25 cellular contexts compared by ENCODE assay signal in the genomic region with DNA sequence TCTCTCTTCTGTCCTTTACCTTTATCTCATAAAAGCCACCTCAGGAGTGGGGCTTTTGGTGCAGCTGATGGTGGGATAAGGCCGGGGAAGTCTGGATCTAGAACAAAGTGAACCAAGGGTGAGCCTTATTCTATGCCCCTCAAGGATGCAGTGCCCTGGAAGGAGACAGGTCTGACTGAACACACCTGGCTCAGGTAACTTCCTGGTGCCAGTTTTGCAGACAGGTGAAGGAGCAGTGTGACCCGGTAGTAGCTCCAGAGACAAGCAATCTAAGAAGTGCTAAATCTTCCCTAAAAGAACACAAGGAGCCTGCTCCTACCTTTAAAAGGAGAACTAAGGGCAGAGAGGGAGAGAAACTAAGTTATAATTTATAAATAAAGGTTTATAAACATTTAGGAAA. TPM values are rescaled to one million over a fixed set of nuclear protein-coding genes. Genes with fewer than 3 reads are reported as not detected.
DNase-seq lines count a peak whose midpoint lies in the region; TF ChIP-seq lines count a peak whose summit lies in the region.
"Had no signal": no experiment of that assay in that cellular context is flagged by ENCODE, and none has a peak within 500 bp of the region (broad histone marks: within the 10 kb centered on the region; RNA-seq: fewer than 3 reads in every experiment).

No MANE protein-coding gene starts in this region.

- WGBS in trophoblast cell (ENCODE audit: extremely low coverage, insufficient coverage, insufficient read length), result no CpG with 5 or more reads among the region's 2 CpGs

- H2BK5ac ChIP-seq in trophoblast cell (ENCODE audit: low read depth, low read length, poor library complexity), result no peak overlapping the region

- peak overlapping the region; percentile 3 for H3K27ac Mint-ChIP-seq in chondrocyte (ENCODE audit: unreplicated experiment)
- H3K27ac Mint-ChIP-seq in nephron, result peak overlapping the region; percentile 70 to 85 (median 83)
- H3K27ac Mint-ChIP-seq in activated CD4-positive, alpha-beta memory T cell treated with anti-CD3 and anti-CD28 coated beads, Interleukin-2, amount 10 ng/mL, durations not matched to agents 7 days and 5 days, result no peak overlapping the region
- H3K27ac Mint-ChIP-seq: CD4-positive, alpha-beta memory T cell; H9 had no signal

- no peak overlapping the region for H3K23ac ChIP-seq in trophoblast cell (ENCODE audit: low read length)

- no peak overlapping the region for H4K8ac ChIP-seq in trophoblast cell (ENCODE audit: low read depth, low read length)

- no peaks in the 10 kb centered on the region for H3K79me2 ChIP-seq in trophoblast cell (ENCODE audit: control insufficient read depth, insufficient read depth, low read length, poor library complexity)

- H3K27me3 ChIP-seq in kidney epithelial cell (ENCODE audit: control insufficient read depth, insufficient read depth, low read length), result no peaks in the 10 kb centered on the region
- H3K27me3 ChIP-seq in trophoblast cell (ENCODE audit: insufficient read depth, low read length), result no peaks in the 10 kb centered on the region
- H3K27me3 ChIP-seq: BLaER1 had no signal

- H2BK120ac ChIP-seq in trophoblast cell (ENCODE audit: insufficient read depth, low read length, poor library complexity), result no peak overlapping the region

- H3K4me1 ChIP-seq in trophoblast cell (ENCODE audit: control insufficient read depth in 1 of 2, insufficient read depth in 2 of 2, low read length in 2 of 2), result peaks cover 3 to 10% of the 10 kb centered on the region in 2 experiments
- H3K4me1 ChIP-seq: Caco-2 had no signal

- H2AK5ac ChIP-seq in trophoblast cell (ENCODE audit: low read length), result no peak overlapping the region

- H3K9me3 ChIP-seq in trophoblast cell (ENCODE audit: insufficient read depth, low read depth, low read length), result peaks cover 2% of the 10 kb centered on the region
- H3K9me3 ChIP-seq: Caco-2 had no signal

- H3K4me3 ChIP-seq in kidney epithelial cell (ENCODE audit: low read depth, low read length), result peak overlapping the region; percentile 62
- H3K4me3 ChIP-seq in trophoblast cell (ENCODE audit: low read depth, low read length), result no peak overlapping the region
- H3K4me3 ChIP-seq: BLaER1, GM12878, GM23248 had no signal

- H3K4me1 Mint-ChIP-seq in chondrocyte (ENCODE audit: low read depth) (peaks cover 48% of the 10 kb centered on the region), nephron (peaks cover 3% of the 10 kb centered on the region)
- H3K4me1 Mint-ChIP-seq in activated CD4-positive, alpha-beta memory T cell treated with anti-CD3 and anti-CD28 coated beads, Interleukin-2, amount 10 ng/mL, durations not matched to agents 7 days and 5 days, result no peaks in the 10 kb centered on the region

- H3K79me1 ChIP-seq in trophoblast cell (ENCODE audit: low read length), result no peaks in the 10 kb centered on the region

- H3K36me3 ChIP-seq in kidney epithelial cell (ENCODE audit: control insufficient read depth, insufficient read depth, low read length) (peaks cover 3% of the 10 kb centered on the region), trophoblast cell (ENCODE audit: control insufficient read depth in 1 of 2, insufficient read depth in 2 of 2, low read length in 2 of 2) (no peaks in the 10 kb centered on the region)
- H3K36me3 ChIP-seq: BLaER1 had no signal

- H3K4ac ChIP-seq in trophoblast cell (ENCODE audit: low read depth, low read length), result no peak overlapping the region

- no peak for TF ChIP-seq CTCF in chondrocyte (IDR thresholded peaks at IDR 0.05)
- TF ChIP-seq CTCF in kidney epithelial cell (IDR thresholded peaks at IDR 0.05; ENCODE audit: insufficient read depth, low read length, poor library complexity, severe bottlenecking), result no peak
- TF ChIP-seq CTCF in nephron (IDR thresholded peaks at IDR 0.05; ENCODE audit: unreplicated experiment in 3 of 3), result no peak

- H3K9me3 Mint-ChIP-seq in chondrocyte (ENCODE audit: low read depth), result no peaks in the 10 kb centered on the region
- no peaks in the 10 kb centered on the region for H3K9me3 Mint-ChIP-seq in nephron
- no peaks in the 10 kb centered on the region for H3K9me3 Mint-ChIP-seq in activated CD4-positive, alpha-beta memory T cell treated with anti-CD3 and anti-CD28 coated beads, Interleukin-2, amount 10 ng/mL, durations not matched to agents 7 days and 5 days
- H3K9me3 Mint-ChIP-seq: CD4-positive, alpha-beta memory T cell; H9 had no signal

- H3K4me3 Mint-ChIP-seq in chondrocyte (ENCODE audit: unreplicated experiment), result no peak overlapping the region
- H3K4me3 Mint-ChIP-seq in nephron, result peak overlapping the region; percentile 69 to 87 (median 79)
- H3K4me3 Mint-ChIP-seq in activated CD4-positive, alpha-beta memory T cell treated with anti-CD3 and anti-CD28 coated beads, Interleukin-2, amount 10 ng/mL, durations not matched to agents 7 days and 5 days, result no peak overlapping the region
- H3K4me3 Mint-ChIP-seq: CD4-positive, alpha-beta memory T cell; H9 had no signal

- no peak overlapping the region for H3K4me2 ChIP-seq in trophoblast cell (ENCODE audit: low read length)
- H3K4me2 ChIP-seq: BLaER1, KMS-11 had no signal

- no peak overlapping the region for H2BK12ac ChIP-seq in trophoblast cell (ENCODE audit: low read length)

- H3K36me3 Mint-ChIP-seq in chondrocyte (ENCODE audit: low read depth) (no peaks in the 10 kb centered on the region), nephron (ENCODE audit: low read depth) (peaks cover 4% of the 10 kb centered on the region)
- no peaks in the 10 kb centered on the region for H3K36me3 Mint-ChIP-seq in activated CD4-positive, alpha-beta memory T cell treated with anti-CD3 and anti-CD28 coated beads, Interleukin-2, amount 10 ng/mL, durations not matched to agents 7 days and 5 days (ENCODE audit: low read depth)
- H3K36me3 Mint-ChIP-seq: CD4-positive, alpha-beta memory T cell had no signal

- H3K9ac ChIP-seq in trophoblast cell (ENCODE audit: low read length), result no peak overlapping the region
- H3K9ac ChIP-seq: BLaER1, GM23248, KMS-11 had no signal

- POLR2A ChIA-PET in activated CD4-positive, alpha-beta memory T cell treated with anti-CD3 and anti-CD28 coated beads, Interleukin-2, amount 10 ng/mL, durations not matched to agents 7 days and 5 days (lab: Charles Lee), result no interaction called here

- H2AFZ ChIP-seq in trophoblast cell (ENCODE audit: insufficient read depth, low read length, poor library complexity), result no peak overlapping the region
- H2AFZ ChIP-seq: GM23248 had no signal

- no peak for DNase-seq in chondrocyte (ENCODE audit: low spot score)
- no peak for DNase-seq in kidney epithelial cell (ENCODE audit: low read depth)
- DNase-seq in trophoblast cell, result no peak
- no peak for DNase-seq in activated CD4-positive, alpha-beta memory T cell treated with anti-CD3 and anti-CD28 coated beads, Interleukin-2, amount 10 ng/mL, durations not matched to agents 7 days and 5 days
- DNase-seq in foreskin melanocyte, result no peak
- no peak for DNase-seq in NCI-H226
- DNase-seq: Caco-2; CD4-positive, alpha-beta memory T cell; DMS 273 treated with DMSO at 0.1 percent for 48 hours; DND-41; H9; NCI-H1105; NCI-H146; NCI-H2029; NCI-H2227 treated with DMSO at 0.1 percent for 48 hours; NCI-H524; NCI-H774; NK-92 treated with Interleukin-12 subunit alpha and Interleukin-12 subunit beta, amount 100 ng/mL, for 24 hours; SIG-M5 had no signal

- CTCF ChIA-PET in activated CD4-positive, alpha-beta memory T cell treated with anti-CD3 and anti-CD28 coated beads, Interleukin-2, amount 10 ng/mL, durations not matched to agents 7 days and 5 days (lab: Charles Lee), result no interaction called here

- no peak overlapping the region for H3K14ac ChIP-seq in trophoblast cell (ENCODE audit: low read length)

- H3K27me3 Mint-ChIP-seq in chondrocyte (ENCODE audit: low read depth) (no peaks in the 10 kb centered on the region), nephron (ENCODE audit: low read depth) (peaks cover 5% of the 10 kb centered on the region)
- peaks cover 7% of the 10 kb centered on the region for H3K27me3 Mint-ChIP-seq in activated CD4-positive, alpha-beta memory T cell treated with anti-CD3 and anti-CD28 coated beads, Interleukin-2, amount 10 ng/mL, durations not matched to agents 7 days and 5 days

- H4K12ac ChIP-seq in trophoblast cell (ENCODE audit: low read depth, low read length), result no peak overlapping the region

- no peak overlapping the region for H4K91ac ChIP-seq in trophoblast cell (ENCODE audit: low read depth, low read length)

- no peak overlapping the region for H3K18ac ChIP-seq in trophoblast cell (ENCODE audit: low read length)

- H3K27ac ChIP-seq in trophoblast cell (ENCODE audit: low read depth, low read length), result no peak overlapping the region
- H3K27ac ChIP-seq: BLaER1, GM23248, HL-60, KMS-11 had no signal

RNA-seq across cellular contexts. Expression of gene KCNJ15, which starts 2.9 kb away (rescaled TPM):
- total RNA-seq in chondrocyte (0.21 to 0.80 TPM (median 0.27 TPM) in 3 replicates), kidney epithelial cell (27.5 and 30.6 TPM in 2 replicates)
- polyA plus RNA-seq in trophoblast cell (2013), result 2.3 and 2.5 TPM in 2 replicates
- total RNA-seq in activated CD4-positive, alpha-beta memory T cell treated with anti-CD3 and anti-CD28 coated beads, Interleukin-2, amount 10 ng/mL, durations not matched to agents 7 days and 5 days, result not detected
- total RNA-seq: Caco-2, H9 had no signal

Comparison
In these comparisons a context has a peak if more than half of its experiments do, and no peak if none do; other contexts are left out.
1. H3K4me3 Mint-ChIP-seq: peak in nephron (3 of 3); none in chondrocyte (single experiment) and activated CD4-positive, alpha-beta memory T cell treated with anti-CD3 and anti-CD28 coated beads, Interleukin-2, amount 10 ng/mL, durations not matched to agents 7 days and 5 days (single experiment).
2. RNA of gene KCNJ15, which starts 2.9 kb away (total RNA-seq): 27.5 to 30.6 TPM in kidney epithelial cell; 0.21 to 0.80 TPM in chondrocyte and not detected in activated CD4-positive, alpha-beta memory T cell treated with anti-CD3 and anti-CD28 coated beads, Interleukin-2, amount 10 ng/mL, durations not matched to agents 7 days and 5 days; every median in the first group is over 10 times any median in the second.